In the genomic region with DNA sequence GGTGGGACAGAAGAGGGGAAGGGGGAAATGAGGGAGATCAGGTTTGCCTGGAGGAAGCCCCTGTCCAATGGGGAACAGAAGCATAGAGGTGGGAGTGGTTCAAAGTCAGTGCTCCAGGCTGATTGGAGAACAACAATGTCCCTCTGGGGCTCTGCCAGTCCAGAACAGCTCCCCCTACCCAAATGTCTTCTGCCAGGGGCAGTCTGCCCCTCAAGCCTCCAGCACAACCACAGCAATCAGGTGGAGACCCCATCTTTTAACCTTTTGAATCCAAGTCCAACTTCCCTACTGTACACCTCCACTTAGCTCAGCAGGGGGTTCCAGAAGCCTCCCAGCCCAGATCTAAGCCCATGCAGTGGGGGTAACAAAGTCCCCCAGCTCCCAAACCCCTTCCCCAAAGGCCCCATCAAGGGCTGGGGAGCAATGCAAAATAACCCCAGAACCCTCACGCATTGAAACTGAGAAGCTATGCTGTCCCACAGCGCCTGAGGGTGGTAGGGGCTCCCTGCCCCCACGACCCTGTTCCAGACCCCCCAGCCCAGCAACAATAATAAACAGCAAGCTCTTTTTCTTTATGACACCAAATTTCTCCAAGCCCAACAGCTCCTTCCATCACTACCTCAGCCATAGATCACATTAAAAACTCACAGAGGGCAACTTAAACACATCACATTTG, we compare ENCODE assay signal across 10 cellular contexts. TPM values are rescaled to one million over a fixed set of nuclear protein-coding genes. Genes with fewer than 3 reads are reported as not detected.
DNase-seq lines count a peak whose midpoint lies in the region; ATAC-seq and TF ChIP-seq lines count a peak whose summit lies in the region.
"Had no signal": no experiment of that assay in that cellular context is flagged by ENCODE, and none has a peak within 500 bp of the region (broad histone marks: within the 10 kb centered on the region; RNA-seq: fewer than 3 reads in every experiment).

No MANE protein-coding gene starts in this region.

- WGBS in hepatocyte (ENCODE audit: low lambda C conversion rate, missing lambda C conversion rate), result 79% methylated on average over 3 of the region's 3 CpGs

- H3K27me3 Mint-ChIP-seq in activated T-cell treated with anti-CD3 and anti-CD28 coated beads, Interleukin-2, amount 50 U/mL, for 72 hours (ENCODE audit: low read depth), result no peaks in the 10 kb centered on the region
- no peaks in the 10 kb centered on the region for H3K27me3 Mint-ChIP-seq in T-cell

- H3K9me2 ChIP-seq in hepatocyte (replicated peaks; ENCODE audit: insufficient read depth), result no peaks in the 10 kb centered on the region

- no peaks in the 10 kb centered on the region for H3K36me3 Mint-ChIP-seq in activated T-cell treated with anti-CD3 and anti-CD28 coated beads, Interleukin-2, amount 50 U/mL, for 72 hours (ENCODE audit: insufficient read depth in 2 of 2)
- H3K36me3 Mint-ChIP-seq in T-cell, result no peaks in the 10 kb centered on the region

- H3K4me3 Mint-ChIP-seq in activated T-cell treated with anti-CD3 and anti-CD28 coated beads, Interleukin-2, amount 50 U/mL, for 72 hours, result peak overlapping the region; percentile 0 to 51
- peak overlapping the region in 2 of 3 donors; percentile 49 to 91 for H3K4me3 Mint-ChIP-seq in T-cell

- H3K4me2 ChIP-seq in hepatocyte, result peak overlapping the region; percentile 99

- H3K79me2 ChIP-seq in hepatocyte, result peaks cover 81% of the 10 kb centered on the region

- POLR2A ChIA-PET in T-cell (lab: Charles Lee), result interaction anchor here (0.6 kb wide), 4 partner anchors 34 to 239 kb away, joined by 4 to 9 read pairs (median 7); no protein-coding TSS in a partner anchor

- no peaks in the 10 kb centered on the region for H3K36me3 ChIP-seq in hepatocyte (replicated peaks; ENCODE audit: insufficient read depth, low read depth)
- no peaks in the 10 kb centered on the region for H3K36me3 ChIP-seq in thoracic aorta

- no peaks in the 10 kb centered on the region for H3K9me3 Mint-ChIP-seq in activated T-cell treated with anti-CD3 and anti-CD28 coated beads, Interleukin-2, amount 50 U/mL, for 72 hours
- H3K9me3 Mint-ChIP-seq in T-cell, result no peaks in the 10 kb centered on the region

- CTCF ChIA-PET in T-cell (lab: Charles Lee), result interaction anchor here (0.6 to 1.9 kb wide), 6 partner anchors 44 to 446 kb away, joined by 3 to 14 read pairs (median 6); a partner anchor contains a TSS

- H3K27ac ChIP-seq in hepatocyte, result peak overlapping the region; percentile 83
- H3K27ac ChIP-seq in thoracic aorta, result peak overlapping the region; percentile 63 to 93

- no peak overlapping the region for H2AFZ ChIP-seq in hepatocyte

- H3K27ac Mint-ChIP-seq in activated T-cell treated with anti-CD3 and anti-CD28 coated beads, Interleukin-2, amount 50 U/mL, for 72 hours, result no peak overlapping the region
- H3K27ac Mint-ChIP-seq in T-cell, result peak overlapping the region in 1 of 2 donors; percentile 31

- H3K4me3 ChIP-seq in hepatocyte (no peak overlapping the region), thoracic aorta (peak overlapping the region; percentile 87)

- no peak for ATAC-seq in activated T-cell treated with anti-CD3 and anti-CD28 coated beads, Interleukin-2, amount 50 U/mL, for 72 hours (replicated peaks in 1 of 2)
- ATAC-seq in T-cell (replicated peaks in 1 of 4) (no peak), thoracic aorta (ENCODE audit: insufficient number of reproducible peaks, low FRiP score, low read depth) (no peak), GM19035 (IDR thresholded peaks at IDR 0.05; ENCODE audit: unreplicated experiment) (no peak), GM21390 (IDR thresholded peaks at IDR 0.05; ENCODE audit: unreplicated experiment) (no peak)

- no peaks in the 10 kb centered on the region for H3K9me3 ChIP-seq in hepatocyte (ENCODE audit: low read depth)
- H3K9me3 ChIP-seq in thoracic aorta, result no peaks in the 10 kb centered on the region

- H4K20me1 ChIP-seq in hepatocyte (ENCODE audit: insufficient read depth, poor library complexity, severe bottlenecking), result peaks cover 72% of the 10 kb centered on the region

- no peak for TF ChIP-seq CTCF in hepatocyte (IDR thresholded peaks at IDR 0.05; ENCODE audit: poor library complexity)
- TF ChIP-seq CTCF in thoracic aorta (IDR thresholded peaks at IDR 0.05), result no peak

- H3K4me1 Mint-ChIP-seq in activated T-cell treated with anti-CD3 and anti-CD28 coated beads, Interleukin-2, amount 50 U/mL, for 72 hours (ENCODE audit: low read depth), result peaks cover 39% of the 10 kb centered on the region
- H3K4me1 Mint-ChIP-seq in T-cell, result peaks cover 36 to 51% (median 38%) of the 10 kb centered on the region in 3 donors

- H3K27me3 ChIP-seq in hepatocyte (no peaks in the 10 kb centered on the region), thoracic aorta (replicated peaks; ENCODE audit: insufficient read depth) (no peaks in the 10 kb centered on the region)

- H3K4me1 ChIP-seq in hepatocyte (ENCODE audit: insufficient read depth) (peaks cover 70% of the 10 kb centered on the region), thoracic aorta (ENCODE audit: control insufficient read depth in 1 of 2, low read depth in 2 of 2) (peaks cover 46 to 71% of the 10 kb centered on the region in 2 donors)

- DNase-seq in activated T-cell treated with anti-CD3 and anti-CD28 coated beads, Interleukin-2, amount 50 U/mL, for 72 hours, result no peak
- no peak for DNase-seq in activated T-cell treated with anti-CD3 and anti-CD28 coated beads, Interleukin-2, amount 50 U/mL, for 1 hour
- DNase-seq in T-cell (no peak), hepatocyte (ENCODE audit: low spot score) (peak; percentile 52), thoracic aorta (ENCODE audit: low spot score) (no peak), NCI-H2081 treated with DMSO at 0.1 percent for 48 hours (lab: John Stamatoyannopoulos, UW) (no peak)
- DNase-seq: kidney had no signal

RNA-seq across cellular contexts. Expression of a gene that starts 3.3 kb away (rescaled TPM):
- total RNA-seq in activated T-cell treated with anti-CD3 and anti-CD28 coated beads, Interleukin-2, amount 50 U/mL, for 72 hours, result 1 to 10 TPM; 8.4 to 9.3 TPM
- total RNA-seq in T-cell (10 to 100 TPM; 21.9 to 26.4 (median 23.1) TPM), hepatocyte (6.7 and 13.3 TPM in 2 replicates), thoracic aorta (10 to 100 TPM; 38.3 to 55.4 TPM)
- 12.2 and 14.4 TPM in 2 replicates for polyA plus RNA-seq in hepatocyte

RNA-seq across cellular contexts. Expression of a gene that starts 34.3 kb away (rescaled TPM):
- total RNA-seq in activated T-cell treated with anti-CD3 and anti-CD28 coated beads, Interleukin-2, amount 50 U/mL, for 72 hours, result 1 to 10 TPM in 1 of 2 donors, under 1 TPM in 1; 0.62 to 2.1 TPM
- total RNA-seq in T-cell (10 to 100 TPM in 2 of 5 donors, 1 to 10 TPM in 3; 3.2 to 37.3 (median 5.7) TPM), hepatocyte (0.28 and 0.73 TPM in 2 replicates), thoracic aorta (10 to 100 TPM; 17.0 to 21.5 TPM)
- polyA plus RNA-seq in hepatocyte, result 0.28 TPM in 1 of 2 replicates, not detected in the other
- total RNA-seq: G401 had no signal
